Comparison of ENCODE assay signal across 24 cellular contexts in the genomic region with DNA sequence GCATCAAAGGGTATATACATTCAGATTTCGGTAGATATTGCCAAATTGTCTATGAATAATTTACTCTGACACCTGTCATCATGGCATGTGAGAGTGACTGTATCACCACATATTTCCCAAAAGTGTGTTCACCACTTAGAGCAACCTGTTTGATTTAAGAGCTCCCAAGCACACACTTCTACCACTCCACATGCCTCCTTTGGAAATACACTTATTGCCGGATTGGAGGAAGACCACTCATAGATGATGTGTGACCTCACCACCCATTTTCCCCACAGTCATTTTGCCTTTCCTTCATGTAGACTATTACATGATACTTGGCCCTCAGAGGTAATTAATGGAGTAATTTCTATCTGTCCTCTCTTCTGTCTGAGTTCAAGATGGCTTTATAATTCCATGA.
"Had no signal": no experiment of that assay in that cellular context is flagged by ENCODE, and none has a peak within 500 bp of the region (broad histone marks: within the 10 kb centered on the region; RNA-seq: fewer than 3 reads in every experiment).

No MANE protein-coding gene starts in this region.

- H3K27me3 ChIP-seq: colonic mucosa, dorsolateral prefrontal cortex, esophagus muscularis mucosa, esophagus squamous epithelium, gastrocnemius medialis, gastroesophageal sphincter had no signal

- H3K36me3 ChIP-seq: colonic mucosa, esophagus muscularis mucosa, esophagus squamous epithelium, gastrocnemius medialis, gastroesophageal sphincter, heart left ventricle, heart right ventricle had no signal

- H3K27ac ChIP-seq: colonic mucosa, coronary artery, dorsolateral prefrontal cortex, epithelial cell of prostate, esophagus muscularis mucosa, esophagus squamous epithelium, foreskin keratinocyte, gastrocnemius medialis, gastroesophageal sphincter, heart left ventricle, heart right ventricle had no signal

- ATAC-seq: effector memory CD8-positive, alpha-beta T cell; esophagus mucosa; foreskin keratinocyte; gastrocnemius medialis; gastroesophageal sphincter; heart left ventricle; heart right ventricle had no signal

- H3K4me1 ChIP-seq: colonic mucosa, esophagus muscularis mucosa, esophagus squamous epithelium, foreskin keratinocyte, gastrocnemius medialis, gastroesophageal sphincter, heart left ventricle, heart right ventricle had no signal

- H3K9me3 ChIP-seq: colonic mucosa, esophagus muscularis mucosa, esophagus squamous epithelium, gastrocnemius medialis, gastroesophageal sphincter, heart left ventricle, heart right ventricle had no signal

- DNase-seq: colonic mucosa; cortex of kidney; dermis blood vessel endothelial cell; dorsolateral prefrontal cortex; effector CD4-positive, alpha-beta T cell; effector CD8-positive, alpha-beta T cell; effector memory CD4-positive, alpha-beta T cell; effector memory CD8-positive, alpha-beta T cell; endodermal cell; erythroblast; esophagus squamous epithelium; foreskin fibroblast; foreskin keratinocyte; foreskin melanocyte; gastrocnemius medialis; glutamatergic neuron; head of caudate nucleus; heart left ventricle; heart right ventricle had no signal

- H3K4me3 ChIP-seq: colonic mucosa, coronary artery, dorsolateral prefrontal cortex, esophagus muscularis mucosa, esophagus squamous epithelium, gastrocnemius medialis, gastroesophageal sphincter, heart left ventricle, heart right ventricle had no signal
